ENCODE assay signal across 1 cellular context in genomic region chr19:36772341-36773222, GRCh38.
TF ChIP-seq lines count a peak whose summit lies in the region.

Gene ZNF850 (minus strand): TSS chr19:36772807. CDS start chr19:36762606, 10,201 bp downstream.

TF ChIP-seq in GM12878, 131 proteins besides CTCF, POLR2A, EP300 and RAD21 (continued from another document):
- TF ChIP-seq ZNF592 (IDR thresholded peaks at IDR 0.05): no peak
- TF ChIP-seq E2F4 (IDR thresholded peaks at IDR 0.05; ENCODE audit: low read depth, low read length): peak; percentile 83
- TF ChIP-seq CBFB (IDR thresholded peaks at IDR 0.05; ENCODE audit: low read depth): peak; percentile 83
- peak; percentile 72; the same call in 1 of the 2 replicates for TF ChIP-seq TARDBP (IDR thresholded peaks at IDR 0.05; ENCODE audit: borderline replicate concordance)
- peak; percentile 62 for TF ChIP-seq LARP7 (IDR thresholded peaks at IDR 0.05)
- TF ChIP-seq MEF2A (IDR thresholded peaks at IDR 0.05; ENCODE audit: insufficient read depth, low read depth, low read length): no peak
- TF ChIP-seq NFXL1 (IDR thresholded peaks at IDR 0.05; ENCODE audit: borderline replicate concordance): no peak
- peak; percentile 44; the same call in 1 of the 2 replicates for TF ChIP-seq TAF1 (IDR thresholded peaks at IDR 0.05; ENCODE audit: borderline replicate concordance, low read depth, low read length)
- TF ChIP-seq MLLT1 (IDR thresholded peaks at IDR 0.05): peak; percentile 28; the same call in 1 of the 2 replicates
- peak; percentile 71 for TF ChIP-seq SIX5 (IDR thresholded peaks at IDR 0.05; ENCODE audit: low read depth, low read length, severe bottlenecking)
- TF ChIP-seq ZBTB33 (IDR thresholded peaks at IDR 0.05): no peak
- no peak for TF ChIP-seq SUPT20H (IDR thresholded peaks at IDR 0.05; ENCODE audit: borderline replicate concordance, control insufficient read depth, low read depth, low read length)
- TF ChIP-seq CEBPZ (IDR thresholded peaks at IDR 0.05; ENCODE audit: low read depth, low read length): no peak
